In the genomic region with DNA sequence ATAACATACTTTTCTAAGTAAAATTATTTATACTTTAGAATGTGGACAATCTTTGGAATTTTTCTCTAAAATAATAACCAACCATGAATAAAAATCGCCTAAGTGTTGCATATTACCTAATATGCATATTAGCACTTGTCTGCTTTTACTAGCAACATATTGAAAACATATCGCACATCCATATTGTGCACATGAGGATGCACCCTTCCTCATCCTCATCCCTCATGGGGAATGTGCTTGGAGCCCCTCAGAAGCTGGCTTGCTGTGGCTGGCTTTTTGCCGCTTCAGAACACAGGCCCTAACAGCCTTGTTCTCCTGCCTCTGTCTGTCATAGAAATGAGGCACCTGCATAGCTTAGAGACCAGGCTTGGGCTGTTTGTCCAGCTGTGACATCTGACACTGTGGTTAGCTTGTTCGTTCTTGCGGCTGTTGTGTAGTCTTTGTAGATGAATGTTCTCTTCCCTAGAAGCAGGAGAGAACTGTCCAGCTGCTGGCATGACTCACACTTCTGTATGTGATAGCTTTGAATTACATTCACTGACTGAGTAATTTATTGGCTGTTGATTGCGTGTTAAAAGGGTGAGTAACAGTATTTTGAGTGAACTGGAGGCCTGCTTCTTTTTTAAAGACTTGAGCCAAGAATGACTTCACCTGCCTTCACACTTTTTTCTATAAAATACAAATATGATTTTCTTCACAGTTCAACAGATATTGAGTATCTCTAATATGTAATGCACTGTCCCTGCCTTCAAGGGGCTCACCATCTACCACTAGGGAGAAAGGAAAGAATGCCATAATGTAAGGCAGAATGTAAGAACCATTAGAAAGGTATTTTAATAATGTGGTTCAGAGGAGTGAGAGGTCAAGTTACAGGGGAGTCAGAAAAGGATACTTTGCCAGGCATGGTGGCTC, we compare ENCODE assay signal across 8 cellular contexts.
DNase-seq lines count a peak whose midpoint lies in the region; ATAC-seq and TF ChIP-seq lines count a peak whose summit lies in the region.

No MANE protein-coding gene starts in this region.

- no peak for TF ChIP-seq CTCF in endothelial cell (IDR thresholded peaks at IDR 0.05; ENCODE audit: unreplicated experiment)
- TF ChIP-seq CTCF in BE2C (IDR thresholded peaks at IDR 0.05; ENCODE audit: low read depth, low read length): no peak

- DNase-seq in GF-D8 (lab: John Stamatoyannopoulos, UW): peak; percentile 85
- peak; percentile 85 for DNase-seq in NOMO-1 treated with dmso at 0.1 percent for 144 hours (lab: John Stamatoyannopoulos, UW; ENCODE audit: unreplicated experiment)
- DNase-seq in endothelial cell (ENCODE audit: low spot score): no peak
- peak; percentile 99 for DNase-seq in non-pigmented ciliary epithelial cell (ENCODE audit: low read depth)
- DNase-seq in RPMI8226: no peak
- no peak for DNase-seq in BE2C

- no peak overlapping the region for H3K4me3 ChIP-seq in BE2C (ENCODE audit: low read depth, low read length)

- H3K4me1 Mint-ChIP-seq in endothelial cell (ENCODE audit: unreplicated experiment): peaks cover 41% of the 10 kb centered on the region

- H3K27me3 ChIP-seq in BE2C: no peaks in the 10 kb centered on the region

- no peaks in the 10 kb centered on the region for H3K4me1 ChIP-seq in BE2C

- H3K36me3 ChIP-seq in BE2C: no peaks in the 10 kb centered on the region

- H3K9me3 Mint-ChIP-seq in endothelial cell (ENCODE audit: unreplicated experiment): no peaks in the 10 kb centered on the region

- H3K4me3 Mint-ChIP-seq in endothelial cell (ENCODE audit: unreplicated experiment): no peak overlapping the region

- H3K27ac Mint-ChIP-seq in endothelial cell (ENCODE audit: unreplicated experiment): peak overlapping the region; percentile 22

- no peaks in the 10 kb centered on the region for H3K9me3 ChIP-seq in BE2C

- no peaks in the 10 kb centered on the region for H3K27me3 Mint-ChIP-seq in endothelial cell (ENCODE audit: unreplicated experiment)

- peak; percentile 91 for ATAC-seq in GM21390 (IDR thresholded peaks at IDR 0.05; ENCODE audit: unreplicated experiment)
- ATAC-seq in HG03565 (IDR thresholded peaks at IDR 0.05; ENCODE audit: unreplicated experiment): peak; percentile 89

- no peaks in the 10 kb centered on the region for H3K36me3 Mint-ChIP-seq in endothelial cell (ENCODE audit: low read depth, unreplicated experiment)

Comparison
In these comparisons a context has a peak if more than half of its experiments do, and no peak if none do; other contexts are left out.
1. DNase-seq: peak in GF-D8 (single experiment), NOMO-1 treated with dmso at 0.1 percent for 144 hours (single experiment) and non-pigmented ciliary epithelial cell (single experiment); none in endothelial cell (single experiment), RPMI8226 (single experiment) and BE2C (single experiment).